In genomic region chrX:23854122-23854521, GRCh38 we compare ENCODE assay signal across 23 cellular contexts. TPM values are rescaled to one million over a fixed set of nuclear protein-coding genes. Genes with fewer than 3 reads are reported as not detected.
"Had no signal": no experiment of that assay in that cellular context is flagged by ENCODE, and none has a peak within 500 bp of the region (broad histone marks: within the 10 kb centered on the region; RNA-seq: fewer than 3 reads in every experiment).

No MANE protein-coding gene starts in this region.

- H3K4me1 ChIP-seq: breast epithelium, gastroesophageal sphincter, lower lobe of right lung, neural progenitor cell, psoas muscle, tibial nerve, vagina had no signal

- H2AFZ ChIP-seq: neural progenitor cell had no signal

- H3K27me3 ChIP-seq: gastroesophageal sphincter, neural progenitor cell, ovary, tibial nerve, vagina had no signal

- H3K9me3 ChIP-seq: breast epithelium, gastroesophageal sphincter, lower lobe of right lung, ovary, psoas muscle, tibial nerve, vagina had no signal

- H3K9ac ChIP-seq: neural progenitor cell had no signal

- ATAC-seq: activated CD8-positive, alpha-beta memory T cell treated with anti-CD3 and anti-CD28 coated beads, Interleukin-2, amount 10 ng/mL, durations not matched to agents 7 days and 5 days; activated naive CD8-positive, alpha-beta T cell treated with anti-CD3 and anti-CD28 coated beads, Interleukin-2, amount 50 U/mL, for 24 hours; esophagus mucosa; gastroesophageal sphincter; left cardiac atrium; lower lobe of right lung; psoas muscle; right cardiac atrium; stimulated activated naive CD8-positive, alpha-beta T cell treated with anti-CD3 and anti-CD28 coated beads, Interleukin-15, Interleukin-2, amounts not matched to agents 100 U/mL and 50 U/mL, for 24 hours had no signal

- DNase-seq: activated B cell treated with CpG ODN at 0.5 μM for 24 hours; activated CD4-positive, alpha-beta memory T cell treated with anti-CD3 and anti-CD28 coated beads, Interleukin-2, amount 10 ng/mL, durations not matched to agents 7 days and 5 days; activated CD4-positive, alpha-beta T cell treated with anti-CD3 and anti-CD28 coated beads for 48 hours; activated CD8-positive, alpha-beta memory T cell treated with anti-CD3 and anti-CD28 coated beads, Interleukin-2, amount 10 ng/mL, durations not matched to agents 7 days and 5 days; activated naive CD4-positive, alpha-beta T cell; activated naive CD8-positive, alpha-beta T cell treated with anti-CD3 and anti-CD28 coated beads, Interleukin-2, amount 50 U/mL, for 24 hours; effector CD8-positive, alpha-beta T cell; left cardiac atrium; ovary; psoas muscle; right cardiac atrium; stimulated activated naive CD8-positive, alpha-beta T cell treated with anti-CD3 and anti-CD28 coated beads, Interleukin-15, Interleukin-2, amounts not matched to agents 100 U/mL and 50 U/mL, for 24 hours; substantia nigra had no signal

- H3K4me3 ChIP-seq: breast epithelium, gastroesophageal sphincter, lower lobe of right lung, neural progenitor cell, ovary, psoas muscle, skin epidermis, tibial nerve, vagina had no signal

- H3K27ac ChIP-seq: breast epithelium, gastroesophageal sphincter, lower lobe of right lung, neural progenitor cell, ovary, psoas muscle, skin epidermis, tibial nerve, vagina had no signal

- H3K36me3 ChIP-seq: breast epithelium, gastroesophageal sphincter, lower lobe of right lung, neural progenitor cell, ovary, vagina had no signal

- H3K4me2 ChIP-seq: neural progenitor cell had no signal

RNA-seq across cellular contexts. Expression of gene CXorf58, which starts 53.7 kb away (rescaled TPM):
- total RNA-seq: activated B cell treated with CpG ODN at 0.5 μM for 24 hours; activated CD4-positive, alpha-beta memory T cell treated with anti-CD3 and anti-CD28 coated beads, Interleukin-2, amount 10 ng/mL, durations not matched to agents 7 days and 5 days; aorta; esophagus mucosa; mesenteric fat pad; vagina had no signal
- polyA plus RNA-seq: aorta had no signal
